1 cellular context compared by ENCODE assay signal in genomic region chr17:12566281-12567002, GRCh38.
TF ChIP-seq lines count a peak whose summit lies in the region.

No MANE protein-coding gene starts in this region.

TF ChIP-seq in WTC11, 78 proteins besides CTCF, POLR2A, EP300 and RAD21 (continued from another document):
- no peak for TF ChIP-seq AR (CRISPR knock-in tag; IDR thresholded peaks at IDR 0.05)
- no peak for TF ChIP-seq PRDM15 (CRISPR knock-in tag; IDR thresholded peaks at IDR 0.05)
- no peak for TF ChIP-seq ATF3 (CRISPR knock-in tag; conservative IDR thresholded peaks at IDR 0.05)
TF ChIP-seq in WTC11: peak in this region for 0.
